ENCODE assay signal across 17 cellular contexts in genomic region chr7:36198854-36199266, GRCh38. TPM values are rescaled to one million over a fixed set of nuclear protein-coding genes. Genes with fewer than 3 reads are reported as not detected.
A peak's percentile ranks its signal among the peaks of the same experiment; 100 is the strongest.
DNase-seq lines count a peak whose midpoint lies in the region; ATAC-seq and TF ChIP-seq lines count a peak whose summit lies in the region.
"Had no signal": no experiment of that assay in that cellular context is flagged by ENCODE, and none has a peak within 500 bp of the region (broad histone marks: within the 10 kb centered on the region; RNA-seq: fewer than 3 reads in every experiment).

No MANE protein-coding gene starts in this region.

- H3K9me3 ChIP-seq in T-helper 17 cell (ENCODE audit: control insufficient read depth, low read length, poor library complexity, severe bottlenecking) = no peaks in the 10 kb centered on the region
- no peaks in the 10 kb centered on the region for H3K9me3 ChIP-seq in A673 (ENCODE audit: low read depth, low read length, poor library complexity, severe bottlenecking)
- H3K9me3 ChIP-seq: left ventricle myocardium inferior, right atrium auricular region, uterus had no signal

- H3K36me3 ChIP-seq in A673 (ENCODE audit: insufficient read depth, low read length, poor library complexity, severe bottlenecking) = no peaks in the 10 kb centered on the region
- H3K36me3 ChIP-seq: left ventricle myocardium inferior, right atrium auricular region, uterus had no signal

- peaks cover 0 to 3% of the 10 kb centered on the region in 2 donors for H3K4me1 Mint-ChIP-seq in natural killer cell treated with Interleukin-12 subunit alpha and Interleukin-12 subunit beta and Interleukin-15 and Interleukin-18, amount 100 ng/mL, for 72 hours (ENCODE audit: low read depth in 2 of 2)
- H3K4me1 Mint-ChIP-seq in natural killer cell (no peaks in the 10 kb centered on the region), T-helper 17 cell (peaks cover 32% of the 10 kb centered on the region)

- intact Hi-C loops in natural killer cell (cut with micrococcal nuclease) = no loop called here
- intact Hi-C loops in A673 (cut with micrococcal nuclease; ENCODE audit: unreplicated experiment) = no loop called here

- H3K36me3 Mint-ChIP-seq in natural killer cell treated with Interleukin-12 subunit alpha and Interleukin-12 subunit beta and Interleukin-15 and Interleukin-18, amount 100 ng/mL, for 72 hours = no peaks in the 10 kb centered on the region
- H3K36me3 Mint-ChIP-seq in natural killer cell (no peaks in the 10 kb centered on the region), T-helper 17 cell (ENCODE audit: low read depth) (peaks cover 2% of the 10 kb centered on the region)

- TF ChIP-seq CTCF in natural killer cell (IDR thresholded peaks at IDR 0.05) (no peak), A673 (conservative IDR thresholded peaks at IDR 0.05; ENCODE audit: low read depth, low read length) (no peak)

- H3K4me3 ChIP-seq in A673 (ENCODE audit: low read depth, low read length, poor library complexity, severe bottlenecking) = no peak overlapping the region
- H3K4me3 ChIP-seq: left ventricle myocardium inferior, right atrium auricular region, uterus had no signal

- no peaks in the 10 kb centered on the region for H3K27me3 ChIP-seq in A673 (replicated peaks; ENCODE audit: insufficient read depth, low read depth, low read length, poor library complexity)
- H3K27me3 ChIP-seq: right atrium auricular region, uterus had no signal

- no peaks in the 10 kb centered on the region for H3K9me3 Mint-ChIP-seq in natural killer cell treated with Interleukin-12 subunit alpha and Interleukin-12 subunit beta and Interleukin-15 and Interleukin-18, amount 100 ng/mL, for 72 hours
- no peaks in the 10 kb centered on the region for H3K9me3 Mint-ChIP-seq in natural killer cell
- H3K9me3 Mint-ChIP-seq: activated T-helper 2 cell treated with anti-CD3 and anti-CD28 coated beads, Interferon-gamma antibody, Interleukin-2, Interleukin-4, amounts not matched to agents 10 μg/mL and 5 μg/mL and 100 μg/mL, durations not matched to agents 14 hours and 24 hours and 36 hours had no signal

- POLR2A ChIA-PET in A673 (lab: Charles Lee; ENCODE audit: low non-redundant PET) = interaction anchor here (0.6 kb wide), 1 partner anchor 195 kb away, joined by 3 read pairs; no protein-coding TSS in a partner anchor

- CTCF ChIA-PET in A673 (lab: Charles Lee) = no interaction called here

- H3K27me3 Mint-ChIP-seq in natural killer cell treated with Interleukin-12 subunit alpha and Interleukin-12 subunit beta and Interleukin-15 and Interleukin-18, amount 100 ng/mL, for 72 hours = peaks cover 0 to 5% of the 10 kb centered on the region in 2 donors
- H3K27me3 Mint-ChIP-seq in natural killer cell (ENCODE audit: low read depth in 2 of 2) (peaks cover 0 to 9% of the 10 kb centered on the region in 2 donors), T-helper 17 cell (no peaks in the 10 kb centered on the region)

- no peak overlapping the region for H3K27ac Mint-ChIP-seq in natural killer cell treated with Interleukin-12 subunit alpha and Interleukin-12 subunit beta and Interleukin-15 and Interleukin-18, amount 100 ng/mL, for 72 hours
- H3K27ac Mint-ChIP-seq in natural killer cell (no peak overlapping the region), T-helper 17 cell (peak overlapping the region; percentile 91)
- H3K27ac Mint-ChIP-seq: activated T-helper 2 cell treated with anti-CD3 and anti-CD28 coated beads, Interferon-gamma antibody, Interleukin-2, Interleukin-4, amounts not matched to agents 10 μg/mL and 5 μg/mL and 100 μg/mL, durations not matched to agents 14 hours and 24 hours and 36 hours had no signal

- H3K4me3 Mint-ChIP-seq in natural killer cell treated with Interleukin-12 subunit alpha and Interleukin-12 subunit beta and Interleukin-15 and Interleukin-18, amount 100 ng/mL, for 72 hours = no peak overlapping the region
- H3K4me3 Mint-ChIP-seq in natural killer cell = no peak overlapping the region
- no peak overlapping the region for H3K4me3 Mint-ChIP-seq in T-helper 17 cell
- H3K4me3 Mint-ChIP-seq: brain had no signal

- ATAC-seq in natural killer cell treated with Interleukin-12 subunit alpha and Interleukin-12 subunit beta and Interleukin-15 and Interleukin-18, amount 100 ng/mL, for 72 hours = peak; percentile 41 to 46
- ATAC-seq in natural killer cell (no peak), T-helper 17 cell (no peak)
- ATAC-seq: PC-3 had no signal

- BruUV-seq in A673 (replicated peaks; lab: Mats Ljungman, UMichigan) = no TSS peak

- no peaks in the 10 kb centered on the region for H3K4me1 ChIP-seq in A673 (ENCODE audit: insufficient read depth, low read length, poor library complexity, severe bottlenecking)
- H3K4me1 ChIP-seq: uterus had no signal

- no peak for DNase-seq in natural killer cell treated with Interleukin-12 subunit alpha and Interleukin-12 subunit beta and Interleukin-15 and Interleukin-18, amount 100 ng/mL, for 72 hours (ENCODE audit: low spot score)
- DNase-seq in natural killer cell (no peak), T-helper 17 cell (no peak), kidney tubule cell (ENCODE audit: low spot score) (peak; percentile 46), A673 (ENCODE audit: low spot score) (no peak), NCI-H2029 treated with DMSO at 0.1 percent for 48 hours (lab: John Stamatoyannopoulos, UW) (no peak), NAMALWA (ENCODE audit: low spot score) (no peak), NCI-H187 (lab: John Stamatoyannopoulos, UW) (no peak)
- DNase-seq: activated CD4-positive, alpha-beta T cell treated with anti-CD3 and anti-CD28 coated beads for 4 hours; left ventricle myocardium inferior; NCI-H187 treated with DMSO at 0.1 percent for 48 hours; NCI-H524; PC-3; uterus had no signal

- H3K27ac ChIP-seq in A673 (ENCODE audit: low read depth, low read length, poor library complexity, severe bottlenecking) = no peak overlapping the region
- H3K27ac ChIP-seq: left ventricle myocardium inferior, right atrium auricular region, uterus had no signal

RNA-seq across cellular contexts. Expression of gene EEPD1, which starts 45.8 kb away (rescaled TPM):
- 1 to 10 TPM in 1 of 2 donors, under 1 TPM in 1; 0.26 to 1.5 TPM for total RNA-seq in natural killer cell treated with Interleukin-12 subunit alpha and Interleukin-12 subunit beta and Interleukin-15 and Interleukin-18, amount 100 ng/mL, for 72 hours
- total RNA-seq in natural killer cell (1 to 10 TPM in 2 of 3 donors, under 1 TPM in 1; 0.45 to 4.9 (median 1.4) TPM), T-helper 17 cell (10 to 100 TPM; 15.7 to 20.7 TPM), A673 (2021) (2.5 and 2.7 TPM in 2 replicates)

Comparison
In these comparisons a context has a peak if more than half of its experiments do, and no peak if none do; other contexts are left out.
1. ATAC-seq: peak in natural killer cell treated with Interleukin-12 subunit alpha and Interleukin-12 subunit beta and Interleukin-15 and Interleukin-18, amount 100 ng/mL, for 72 hours (2 of 2); none in natural killer cell (0 of 3) and T-helper 17 cell (single experiment).